ENCODE assay signal across 35 cellular contexts in the genomic region with DNA sequence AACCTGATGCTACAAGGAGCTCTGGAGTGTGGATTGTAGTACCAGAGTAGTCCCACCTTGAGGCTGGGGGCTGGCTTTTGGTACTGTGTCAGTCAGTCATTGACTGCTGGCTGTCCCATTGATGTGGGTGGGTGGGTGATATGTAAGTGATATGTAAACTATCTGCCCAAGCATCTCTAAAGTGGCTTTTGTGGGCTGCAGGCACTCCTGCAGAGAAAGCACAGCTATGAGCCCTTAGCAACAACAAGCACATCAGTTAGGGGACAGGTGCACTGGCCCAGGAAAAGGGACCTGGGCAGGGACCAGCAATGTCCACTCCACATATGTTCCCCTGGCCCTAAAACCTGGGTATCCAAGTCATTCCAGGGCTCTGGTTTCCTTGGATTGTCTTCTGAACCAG.
"Had no signal": no experiment of that assay in that cellular context is flagged by ENCODE, and none has a peak within 500 bp of the region (broad histone marks: within the 10 kb centered on the region; RNA-seq: fewer than 3 reads in every experiment).

No MANE protein-coding gene starts in this region.

- ATAC-seq: activated CD8-positive, alpha-beta T cell treated with anti-CD3 and anti-CD28 coated beads for 36 hours; activated naive CD4-positive, alpha-beta T cell treated with anti-CD3 and anti-CD28 coated beads, Interleukin-2, amount 50 U/mL, for 72 hours; activated T-cell treated with anti-CD3 and anti-CD28 coated beads, Interleukin-2, amount 50 U/mL, for 4 hours; activated T-cell treated with anti-CD3 and anti-CD28 coated beads, Interleukin-2, amount 50 U/mL, for 72 hours; activated T-helper 17 cell treated with anti-CD3 and anti-CD28 coated beads, Interleukin-2, amount 50 U/mL, for 72 hours; body of pancreas had no signal

- H3K27ac Mint-ChIP-seq: activated B cell treated with CpG ODN at 0.5 μM for 24 hours; activated CD4-positive, alpha-beta memory T cell treated with anti-CD3 and anti-CD28 coated beads for 36 hours; activated CD4-positive, alpha-beta T cell treated with anti-CD3 and anti-CD28 coated beads, Interleukin-2, amount 10 ng/mL, durations not matched to agents 24 days and 14 days; activated CD8-positive, alpha-beta T cell treated with anti-CD3 and anti-CD28 coated beads for 36 hours; activated naive CD4-positive, alpha-beta T cell treated with anti-CD3 and anti-CD28 coated beads for 36 hours; activated naive CD8-positive, alpha-beta T cell treated with anti-CD3 and anti-CD28 coated beads for 36 hours; activated T-cell treated with anti-CD3 and anti-CD28 coated beads, Interleukin-2, amount 50 U/mL, for 72 hours; activated T-helper 1 cell treated with anti-CD3 and anti-CD28 coated beads, Interleukin-12 subunit alpha, Interleukin-12 subunit beta, Interleukin-2, Interleukin-4 antibody, amounts not matched to agents 30 ng/mL and 10 ng/mL and 1 ng/mL, durations not matched to agents 14 hours and 24 hours and 36 hours; activated T-helper 17 cell treated with anti-CD3 and anti-CD28 coated beads, Interleukin-2, amount 50 U/mL, for 72 hours; T-helper 1 cell treated with Interleukin-12 subunit alpha and Interleukin-12 subunit beta and Interleukin-4 antibody, amounts not matched to agents 30 μg/mL and 1 μg/mL, for 36 hours; T-helper 2 cell treated with Interferon-gamma antibody and Interleukin-4, amounts not matched to agents 5 μg/mL and 100 μg/mL, for 36 hours had no signal

- DNase-seq: activated B cell treated with CpG ODN at 0.5 μM for 24 hours; activated CD4-positive, alpha-beta memory T cell treated with anti-CD3 and anti-CD28 coated beads for 36 hours; activated CD4-positive, alpha-beta T cell treated with anti-CD3 and anti-CD28 coated beads for 4 hours; activated CD4-positive, alpha-beta T cell treated with anti-CD3 and anti-CD28 coated beads, Interleukin-2, amount 10 ng/mL, durations not matched to agents 24 days and 14 days; activated CD4-positive, alpha-beta T cell treated with anti-CD3 and anti-CD28 coated beads, Interleukin-2, amount 50 U/mL, for 1 hour; activated CD4-positive, alpha-beta T cell treated with anti-CD3 and anti-CD28 coated beads, Interleukin-2, amount 50 U/mL, for 4 hours; activated CD4-positive, CD25-positive, alpha-beta regulatory T cell treated with anti-CD3 and anti-CD28 coated beads, Interleukin-2, amount 50 U/mL, for 72 hours; activated CD8-positive, alpha-beta memory T cell treated with anti-CD3 and anti-CD28 coated beads, Interleukin-2, amount 50 U/mL, for 4 hours; activated CD8-positive, alpha-beta T cell treated with anti-CD3 and anti-CD28 coated beads for 36 hours; activated effector memory CD4-positive, alpha-beta T cell treated with anti-CD3 and anti-CD28 coated beads, Interleukin-2, amount 50 U/mL, for 16 hours; activated gamma-delta T cell treated with Interleukin-2 at 50 U/mL for 16 hours; activated naive CD4-positive, alpha-beta T cell; activated naive CD4-positive, alpha-beta T cell treated with anti-CD3 and anti-CD28 coated beads for 36 hours; activated naive CD4-positive, alpha-beta T cell treated with anti-CD3 and anti-CD28 coated beads, Interleukin-2, amount 50 U/mL, for 16 hours; activated naive CD8-positive, alpha-beta T cell treated with anti-CD3 and anti-CD28 coated beads for 36 hours; activated T-cell treated with anti-CD3 and anti-CD28 coated beads for 4 hours; activated T-cell treated with anti-CD3 and anti-CD28 coated beads, Interleukin-2, amount 50 U/mL, for 1 hour; activated T-cell treated with anti-CD3 and anti-CD28 coated beads, Interleukin-2, amount 50 U/mL, for 4 hours; activated T-cell treated with anti-CD3 and anti-CD28 coated beads, Interleukin-2, amount 50 U/mL, for 72 hours; adrenal gland; amniotic stem cell; aorta; body of pancreas; brain microvascular endothelial cell; central memory CD4-positive, alpha-beta T cell; T-helper 1 cell; T-helper 2 cell; T-helper 9 cell had no signal

- H3K4me3 ChIP-seq: adrenal gland, body of pancreas, breast epithelium had no signal

- H3K4me3 Mint-ChIP-seq: activated B cell treated with CpG ODN at 0.5 μM for 24 hours; activated CD4-positive, alpha-beta memory T cell treated with anti-CD3 and anti-CD28 coated beads for 36 hours; activated CD4-positive, alpha-beta T cell treated with anti-CD3 and anti-CD28 coated beads, Interleukin-2, amount 10 ng/mL, durations not matched to agents 24 days and 14 days; activated CD8-positive, alpha-beta T cell treated with anti-CD3 and anti-CD28 coated beads for 36 hours; activated naive CD4-positive, alpha-beta T cell treated with anti-CD3 and anti-CD28 coated beads for 36 hours; activated naive CD8-positive, alpha-beta T cell treated with anti-CD3 and anti-CD28 coated beads for 36 hours; activated T-cell treated with anti-CD3 and anti-CD28 coated beads, Interleukin-2, amount 50 U/mL, for 4 hours; activated T-cell treated with anti-CD3 and anti-CD28 coated beads, Interleukin-2, amount 50 U/mL, for 72 hours; activated T-helper 1 cell treated with anti-CD3 and anti-CD28 coated beads, Interleukin-12 subunit alpha, Interleukin-12 subunit beta, Interleukin-2, Interleukin-4 antibody, amounts not matched to agents 30 ng/mL and 10 ng/mL and 1 ng/mL, durations not matched to agents 14 hours and 24 hours and 36 hours; activated T-helper 17 cell treated with anti-CD3 and anti-CD28 coated beads, Interleukin-2, amount 50 U/mL, for 72 hours; T-helper 1 cell treated with Interleukin-12 subunit alpha and Interleukin-12 subunit beta and Interleukin-4 antibody, amounts not matched to agents 30 μg/mL and 1 μg/mL, for 36 hours; T-helper 2 cell treated with Interferon-gamma antibody and Interleukin-4, amounts not matched to agents 5 μg/mL and 100 μg/mL, for 36 hours had no signal

- H3K4me1 ChIP-seq: adrenal gland, body of pancreas, breast epithelium had no signal

- H3K36me3 ChIP-seq: adrenal gland, brain microvascular endothelial cell, breast epithelium had no signal

- H3K4me1 Mint-ChIP-seq: activated B cell treated with CpG ODN at 0.5 μM for 24 hours; activated CD4-positive, alpha-beta T cell treated with anti-CD3 and anti-CD28 coated beads, Interleukin-2, amount 10 ng/mL, durations not matched to agents 24 days and 14 days; activated naive CD8-positive, alpha-beta T cell treated with anti-CD3 and anti-CD28 coated beads for 36 hours; activated T-helper 17 cell treated with anti-CD3 and anti-CD28 coated beads, Interleukin-2, amount 50 U/mL, for 72 hours had no signal

- H3K27ac ChIP-seq: adrenal gland, body of pancreas, brain microvascular endothelial cell, breast epithelium, VCaP had no signal

- H3K36me3 Mint-ChIP-seq: activated CD4-positive, alpha-beta memory T cell treated with anti-CD3 and anti-CD28 coated beads for 36 hours; activated naive CD8-positive, alpha-beta T cell treated with anti-CD3 and anti-CD28 coated beads for 36 hours had no signal

- H3K9me3 ChIP-seq: adrenal gland, body of pancreas had no signal

- H3K27me3 ChIP-seq: body of pancreas, brain microvascular endothelial cell had no signal
